Comparison of ENCODE assay signal across 8 cellular contexts in genomic region chr10:100729877-100730738, GRCh38. TPM values are rescaled to one million over a fixed set of nuclear protein-coding genes. Genes with fewer than 3 reads are reported as not detected.
DNase-seq lines count a peak whose midpoint lies in the region; ATAC-seq and TF ChIP-seq lines count a peak whose summit lies in the region.

No MANE protein-coding gene starts in this region.

- peak overlapping the region; percentile 6; the same call in 1 of the 2 replicates for H3K9ac ChIP-seq in ES-I3 (ENCODE audit: low read depth, low read length)

- TF ChIP-seq CTCF in Panc1 (IDR thresholded peaks at IDR 0.05) (no peak), psoas muscle (IDR thresholded peaks at IDR 0.05) (no peak)

- CTCF ChIA-PET in Panc1 (lab: Charles Lee): interaction anchor here (0.8 kb wide), 1 partner anchor 95 kb away, joined by 5 read pairs; no protein-coding TSS in a partner anchor

- no TSS peak for BruUV-seq in Panc1 (replicated peaks; lab: Mats Ljungman, UMichigan)

- DNase-seq in Panc1 (ENCODE audit: low read depth, low spot score) (no peak), right cardiac atrium (no peak), psoas muscle (no peak), NCI-H69 (lab: John Stamatoyannopoulos, UW) (no peak), putamen (ENCODE audit: low spot score) (no peak)

- peak overlapping the region; percentile 99 for H3K27ac ChIP-seq in Panc1 (ENCODE audit: low read length)
- no peak overlapping the region for H3K27ac ChIP-seq in right cardiac atrium (ENCODE audit: low read length)
- H3K27ac ChIP-seq in psoas muscle: no peak overlapping the region

- POLR2A ChIA-PET in Panc1 (lab: Charles Lee): no interaction called here

- peaks cover 13% of the 10 kb centered on the region; the same call in 1 of the 2 replicates for H3K4me1 ChIP-seq in ES-I3 (ENCODE audit: insufficient read depth, low read length)
- H3K4me1 ChIP-seq in Panc1 (ENCODE audit: control insufficient read depth, insufficient read depth, low read length): peaks cover 49% of the 10 kb centered on the region
- no peaks in the 10 kb centered on the region for H3K4me1 ChIP-seq in right cardiac atrium (ENCODE audit: control insufficient read depth, insufficient read depth, low read length)
- peaks cover 14% of the 10 kb centered on the region for H3K4me1 ChIP-seq in psoas muscle

- H3K27me3 ChIP-seq in Panc1 (ENCODE audit: control insufficient read depth, insufficient read depth, low read length) (no peaks in the 10 kb centered on the region), right cardiac atrium (ENCODE audit: control insufficient read depth, insufficient read depth) (peaks cover 5% of the 10 kb centered on the region), psoas muscle (ENCODE audit: insufficient read depth in 3 of 3, low read length in 2 of 3) (peaks cover 5 to 99% (median 42%) of the 10 kb centered on the region in 3 donors)

- ATAC-seq in Panc1: peak; percentile 42
- ATAC-seq in right cardiac atrium: no peak
- ATAC-seq in psoas muscle: peak in 1 of 4 donors; percentile 51
- ATAC-seq in HG03095 (IDR thresholded peaks at IDR 0.05; ENCODE audit: unreplicated experiment): no peak
- ATAC-seq in HG02840 (IDR thresholded peaks at IDR 0.05; ENCODE audit: low FRiP score, unreplicated experiment): no peak

- H3K36me3 ChIP-seq in ES-I3 (ENCODE audit: insufficient read depth, low read length): no peaks in the 10 kb centered on the region
- no peaks in the 10 kb centered on the region for H3K36me3 ChIP-seq in Panc1 (ENCODE audit: control insufficient read depth, insufficient read depth, low read length)
- no peaks in the 10 kb centered on the region for H3K36me3 ChIP-seq in psoas muscle (ENCODE audit: insufficient read depth in 1 of 2, low read depth in 1 of 2)

- peak overlapping the region; percentile 52 to 79 for H3K4me3 ChIP-seq in Panc1 (ENCODE audit: low read depth in 2 of 2, low read length in 2 of 2)
- H3K4me3 ChIP-seq in right cardiac atrium (ENCODE audit: low read length): peak overlapping the region; percentile 38
- H3K4me3 ChIP-seq in psoas muscle: peak overlapping the region; percentile 50

- intact Hi-C loops in Panc1 (cut with micrococcal nuclease; ENCODE audit: unreplicated experiment): loop anchor here (5.0 kb wide), 1 partner anchor 168 kb away; no protein-coding TSS in a partner anchor
- intact Hi-C loops in right cardiac atrium (cut with DNase I): no loop called here
- intact Hi-C loops in psoas muscle (cut with DNase I): no loop called here

- H3K9me3 ChIP-seq in ES-I3 (ENCODE audit: control insufficient read depth, insufficient read depth, low read length) (no peaks in the 10 kb centered on the region), Panc1 (ENCODE audit: control insufficient read depth, insufficient read depth, low read depth, low read length) (no peaks in the 10 kb centered on the region), right cardiac atrium (ENCODE audit: control insufficient read depth, low read length) (no peaks in the 10 kb centered on the region), psoas muscle (no peaks in the 10 kb centered on the region)

- WGBS in right cardiac atrium: 3% methylated on average over 66 of the region's 66 CpGs
- WGBS in psoas muscle, 3 donors: 2% methylated on average over 61 to 66 of the region's 66 CpGs

- in situ Hi-C loops in Panc1 (cut with HindIII; ENCODE audit: low pct_unique_long_range_greater_than_20kb, low sequenced_read_pairs): no loop called here

RNA-seq across cellular contexts. Expression of gene PAX2, which starts 15.3 kb away (rescaled TPM):
- total RNA-seq in Panc1 (2021; ENCODE audit: unreplicated experiment) (72.3 TPM), right cardiac atrium (not detected), psoas muscle (not detected)
- 71.5 TPM for polyA plus RNA-seq in Panc1 (2012; ENCODE audit: insufficient read length)
- polyA plus RNA-seq in right cardiac atrium (not detected), psoas muscle (not detected)

Comparison
In these comparisons a context has a peak if more than half of its experiments do, and no peak if none do; other contexts are left out.
1. RNA of gene PAX2, which starts 15.3 kb away (total RNA-seq): 72.3 TPM in Panc1 (single experiment); not detected in right cardiac atrium and not detected in psoas muscle; every median in the first group is over 10 times any median in the second.
2. Peak in every context shown above with its lines, with median percentiles within 50 percentile points of each other: H3K4me3 ChIP-seq.